Comparison of ENCODE assay signal across 9 cellular contexts in genomic region chr12:24596768-24597388, GRCh38.
DNase-seq lines count a peak whose midpoint lies in the region; ATAC-seq, FAIRE-seq and TF ChIP-seq lines count a peak whose summit lies in the region.
"Had no signal": no experiment of that assay in that cellular context is flagged by ENCODE, and none has a peak within 500 bp of the region (broad histone marks: within the 10 kb centered on the region; RNA-seq: fewer than 3 reads in every experiment).

No MANE protein-coding gene starts in this region.

- intact Hi-C loops in esophagus squamous epithelium (cut with DNase I) = loop anchor here (10.0 kb wide), 2 partner anchors 242 to 482 kb away; no protein-coding TSS in a partner anchor

- H3K9me3 ChIP-seq in OCI-LY3 (ENCODE audit: insufficient read depth, low read length) (no peaks in the 10 kb centered on the region), esophagus squamous epithelium (no peaks in the 10 kb centered on the region)

- peak overlapping the region; percentile 21; the same call in 1 of the 2 replicates for H3K9ac ChIP-seq in OCI-LY3 (ENCODE audit: low read length)

- no peaks in the 10 kb centered on the region for H4K20me1 ChIP-seq in OCI-LY3 (ENCODE audit: insufficient read depth, low read length)

- DNase-seq in BJ (ENCODE audit: low read depth) (no peak), HTR-8/SVneo (ENCODE audit: insufficient read length, low spot score) (no peak), esophagus squamous epithelium (lab: John Stamatoyannopoulos, UW) (no peak), putamen (ENCODE audit: low spot score) (peak; percentile 4), middle frontal gyrus (ENCODE audit: extremely low spot score, low spot score) (no peak)
- DNase-seq in activated CD4-positive, alpha-beta T cell treated with anti-CD3 and anti-CD28 coated beads, Interleukin-2, amount 50 U/mL, for 48 hours = no peak

- H3K4me3 ChIP-seq in BJ (ENCODE audit: low read depth, low read length) (no peak overlapping the region), OCI-LY3 (ENCODE audit: low read length) (no peak overlapping the region), esophagus squamous epithelium (no peak overlapping the region)

- H3K27ac ChIP-seq in OCI-LY3 (ENCODE audit: low read length) (no peak overlapping the region), esophagus squamous epithelium (no peak overlapping the region)
- H3K27ac ChIP-seq: epithelial cell of prostate had no signal

- no peak for TF ChIP-seq POLR2A in esophagus squamous epithelium (IDR thresholded peaks at IDR 0.05)

- H3K4me1 ChIP-seq in OCI-LY3 (ENCODE audit: low read length) = peaks cover 64% of the 10 kb centered on the region
- peaks cover 0 to 4% (median 0%) of the 10 kb centered on the region in 3 donors for H3K4me1 ChIP-seq in esophagus squamous epithelium

- TF ChIP-seq CTCF in BJ (IDR thresholded peaks at IDR 0.05; ENCODE audit: insufficient read depth, low read depth, low read length) (peak; percentile 65), OCI-LY3 (IDR thresholded peaks at IDR 0.05; ENCODE audit: low read depth, low read length) (peak; percentile 85), esophagus squamous epithelium (IDR thresholded peaks at IDR 0.05) (peak in 5 of 6 experiments; percentile 49 to 67 (median 60))

- FAIRE-seq in HTR-8/SVneo (lab: Jason Lieb, UNC) = peak; percentile 9

- H3K4me2 ChIP-seq in OCI-LY3 (ENCODE audit: low read length) = no peak overlapping the region

- CTCF ChIA-PET in BJ (lab: Yijun Ruan, JAX) = no interaction called here

- POLR2A ChIA-PET in BJ (lab: Charles Lee) = no interaction called here

- H3K27me3 ChIP-seq in BJ (ENCODE audit: control insufficient read depth, insufficient read depth, low read length) = 0 out of 2 replicates have a peak, but pooled peaks cover 1% of the 10 kb centered on the region
- no peaks in the 10 kb centered on the region for H3K27me3 ChIP-seq in OCI-LY3 (ENCODE audit: low read depth, low read length)
- no peaks in the 10 kb centered on the region for H3K27me3 ChIP-seq in esophagus squamous epithelium

- 55 to 61% methylated on average over 2 of the region's 2 CpGs for WGBS in esophagus squamous epithelium, 2 donors

- no peak for ATAC-seq in HG03108 (IDR thresholded peaks at IDR 0.05; ENCODE audit: unreplicated experiment)

- no peaks in the 10 kb centered on the region for H3K79me2 ChIP-seq in OCI-LY3 (ENCODE audit: low read length)

- H3K36me3 ChIP-seq in BJ (ENCODE audit: control insufficient read depth, insufficient read depth, low read length) (no peaks in the 10 kb centered on the region), OCI-LY3 (replicated peaks; ENCODE audit: low read depth, low read length) (peaks cover 4% of the 10 kb centered on the region), esophagus squamous epithelium (no peaks in the 10 kb centered on the region)

- no peak overlapping the region for H2AFZ ChIP-seq in OCI-LY3 (ENCODE audit: low read depth, low read length)
